8 cellular contexts compared by ENCODE assay signal in genomic region chr19:55674841-55675660, GRCh38. TPM values are rescaled to one million over a fixed set of nuclear protein-coding genes. Genes with fewer than 3 reads are reported as not detected.
A peak's percentile ranks its signal among the peaks of the same experiment; 100 is the strongest.
DNase-seq lines count a peak whose midpoint lies in the region; ATAC-seq and TF ChIP-seq lines count a peak whose summit lies in the region.

Gene EPN1, plus strand, starts transcription at chr19:55675226. Its CDS starts 3,402 bp downstream, at chr19:55678628.

- ATAC-seq in HG02938 (IDR thresholded peaks at IDR 0.05; ENCODE audit: unreplicated experiment): peak; percentile 51
- ATAC-seq in T-helper 17 cell: peak; percentile 90
- ATAC-seq in left ventricle myocardium superior: peak; percentile 90

- H3K36me3 Mint-ChIP-seq in T-helper 17 cell (ENCODE audit: low read depth): peaks cover 7% of the 10 kb centered on the region

- peak within 1 kb of the TSS; percentile 99 for H3K27ac Mint-ChIP-seq in T-helper 17 cell

- intact Hi-C loops in left ventricle myocardium superior (cut with micrococcal nuclease): no loop called here
- intact Hi-C loops in prostate gland (cut with DNase I): no loop called here

- H3K27me3 ChIP-seq in prostate gland (replicated peaks; ENCODE audit: insufficient read depth): no peaks in the 10 kb centered on the region

- peak within 1 kb of the TSS; percentile 94 to 99 for H3K4me3 ChIP-seq in prostate gland

- TF ChIP-seq POLR2A in GM15510 (IDR thresholded peaks at IDR 0.05; ENCODE audit: borderline replicate concordance, extremely low read depth, insufficient read length): peak; percentile 61
- peak; percentile 53 for TF ChIP-seq POLR2A in prostate gland (IDR thresholded peaks at IDR 0.05)

- peaks cover 10% of the 10 kb centered on the region for H3K4me1 ChIP-seq in prostate gland (replicated peaks)

- H3K27ac ChIP-seq in prostate gland: peak within 1 kb of the TSS; percentile 85 to 96

- peaks cover 11 to 14% of the 10 kb centered on the region in 2 donors for H3K36me3 ChIP-seq in prostate gland

- H3K4me3 Mint-ChIP-seq in T-helper 17 cell: peak within 1 kb of the TSS; percentile 100

- H3K27me3 Mint-ChIP-seq in T-helper 17 cell: no peaks in the 10 kb centered on the region

- peak in 1 of 4 experiments; percentile 27 for TF ChIP-seq CTCF in prostate gland (IDR thresholded peaks at IDR 0.05)

- DNase-seq in NCI-H187 (lab: John Stamatoyannopoulos, UW): peak; percentile 91 to 96
- peak; percentile 95 to 98 (median 97) for DNase-seq in T-helper 17 cell
- DNase-seq in amygdala (lab: John Stamatoyannopoulos, UW): peak; percentile 66 to 97 (median 92)
- peak; percentile 98 for DNase-seq in left ventricle myocardium superior
- peak; percentile 95 for DNase-seq in prostate gland (ENCODE audit: low spot score)
- DNase-seq in ureter (ENCODE audit: low spot score): peak; percentile 97

- WGBS in prostate gland: under 1% methylated on average over 78 of the region's 101 CpGs

- peaks cover 48% of the 10 kb centered on the region for H3K4me1 Mint-ChIP-seq in T-helper 17 cell

- H3K9me3 ChIP-seq in T-helper 17 cell (ENCODE audit: control insufficient read depth, low read length, poor library complexity, severe bottlenecking) (no peaks in the 10 kb centered on the region), prostate gland (no peaks in the 10 kb centered on the region)

RNA-seq across cellular contexts. Expression of gene EPN1, which starts in this region (rescaled TPM):
- 10 to 100 TPM; 42.5 to 44.1 TPM for total RNA-seq in T-helper 17 cell
- 250 TPM for total RNA-seq in left ventricle myocardium superior
- 100 to 1,000 TPM; 160 to 345 TPM for total RNA-seq in prostate gland
- 78.5 TPM for total RNA-seq in ureter

Comparison
In these comparisons a context has a peak if more than half of its experiments do, and no peak if none do; other contexts are left out.
1. Peak in every context shown above with its lines: DNase-seq, ATAC-seq, H3K4me3 ChIP-seq and H3K27ac ChIP-seq.